14 cellular contexts compared by ENCODE assay signal in genomic region chr1:8477983-8478362, GRCh38.
DNase-seq lines count a peak whose midpoint lies in the region; ATAC-seq and TF ChIP-seq lines count a peak whose summit lies in the region.
"Had no signal": no experiment of that assay in that cellular context is flagged by ENCODE, and none has a peak within 500 bp of the region (broad histone marks: within the 10 kb centered on the region; RNA-seq: fewer than 3 reads in every experiment).

No MANE protein-coding gene starts in this region.

- H3K9ac ChIP-seq in GM23248 = peak overlapping the region; percentile 72

- no peaks in the 10 kb centered on the region for H4K20me1 ChIP-seq in GM23248 (ENCODE audit: insufficient read depth)

- H3K36me3 Mint-ChIP-seq in brain = peaks cover 24% of the 10 kb centered on the region
- H3K36me3 Mint-ChIP-seq in nephron (ENCODE audit: low read depth) = peaks cover 10% of the 10 kb centered on the region
- no peaks in the 10 kb centered on the region for H3K36me3 Mint-ChIP-seq in natural killer cell treated with Interleukin-12 subunit alpha and Interleukin-12 subunit beta and Interleukin-15 and Interleukin-18, amount 100 ng/mL, for 72 hours

- CTCF ChIA-PET in A673 (lab: Charles Lee) = no interaction called here

- H3K79me2 ChIP-seq in GM23248 (ENCODE audit: insufficient read depth) = peaks cover 34% of the 10 kb centered on the region

- H3K36me3 ChIP-seq in A673 (ENCODE audit: insufficient read depth, low read length, poor library complexity, severe bottlenecking) (no peaks in the 10 kb centered on the region), GM23248 (ENCODE audit: low read depth) (no peaks in the 10 kb centered on the region)
- H3K36me3 ChIP-seq: prostate gland had no signal

- POLR2A ChIA-PET in A673 (lab: Charles Lee; ENCODE audit: low non-redundant PET) = no interaction called here

- H3K4me3 ChIP-seq in A673 (ENCODE audit: low read depth, low read length, poor library complexity, severe bottlenecking) = no peak overlapping the region
- H3K4me3 ChIP-seq in GM23248 = peak overlapping the region; percentile 58
- no peak overlapping the region for H3K4me3 ChIP-seq in dorsolateral prefrontal cortex
- H3K4me3 ChIP-seq: prostate gland had no signal

- WGBS in GM23248 (ENCODE audit: low coverage in 1 of 2, low lambda C conversion rate in 2 of 2, missing lambda C conversion rate in 2 of 2), 2 experiments = 43 to 54% methylated on average over 2 of the region's 2 CpGs

- TF ChIP-seq CTCF in A673 (conservative IDR thresholded peaks at IDR 0.05; ENCODE audit: low read depth, low read length) (no peak), brain (conservative IDR thresholded peaks at IDR 0.05) (no peak), nephron (IDR thresholded peaks at IDR 0.05; ENCODE audit: unreplicated experiment in 3 of 3) (no peak), dorsolateral prefrontal cortex (IDR thresholded peaks at IDR 0.05 in 54 of 56, conservative IDR thresholded peaks at IDR 0.05 in 2 of 56; ENCODE audit: low read depth in 1 of 56, partially characterized antibody in 56 of 56) (no peak)

- H3K9me3 ChIP-seq in A673 (ENCODE audit: low read depth, low read length, poor library complexity, severe bottlenecking) (no peaks in the 10 kb centered on the region), GM23248 (ENCODE audit: low read depth) (no peaks in the 10 kb centered on the region)
- H3K9me3 ChIP-seq: prostate gland had no signal

- intact Hi-C loops in A673 (cut with micrococcal nuclease; ENCODE audit: unreplicated experiment) = no loop called here
- intact Hi-C loops in dorsolateral prefrontal cortex (cut with DNase I) = no loop called here

- H3K27ac Mint-ChIP-seq in brain (peak overlapping the region in 3 of 5 experiments; percentile 25 to 69 (median 33)), nephron (peak overlapping the region; percentile 70 to 91 (median 88))
- H3K27ac Mint-ChIP-seq in natural killer cell treated with Interleukin-12 subunit alpha and Interleukin-12 subunit beta and Interleukin-15 and Interleukin-18, amount 100 ng/mL, for 72 hours = peak overlapping the region in 1 of 2 donors; percentile 40

- peaks cover 49% of the 10 kb centered on the region for H3F3A ChIP-seq in GM23248 (ENCODE audit: insufficient read depth)

- no peak for ATAC-seq in natural killer cell treated with Interleukin-12 subunit alpha and Interleukin-12 subunit beta and Interleukin-15 and Interleukin-18, amount 100 ng/mL, for 72 hours
- ATAC-seq in activated CD4-positive, CD25-positive, alpha-beta regulatory T cell treated with anti-CD3 and anti-CD28 coated beads, Interleukin-2, amount 50 U/mL, for 24 hours = no peak
- ATAC-seq in GM19324 (IDR thresholded peaks at IDR 0.05; ENCODE audit: low FRiP score, unreplicated experiment) = no peak

- no peaks in the 10 kb centered on the region for H3K27me3 ChIP-seq in A673 (replicated peaks; ENCODE audit: insufficient read depth, low read depth, low read length, poor library complexity)
- H3K27me3 ChIP-seq in GM23248 (replicated peaks; ENCODE audit: insufficient read depth) = no peaks in the 10 kb centered on the region
- no peaks in the 10 kb centered on the region for H3K27me3 ChIP-seq in dorsolateral prefrontal cortex

- peaks cover 69% of the 10 kb centered on the region for H3K4me1 Mint-ChIP-seq in brain
- peaks cover 53% of the 10 kb centered on the region for H3K4me1 Mint-ChIP-seq in nephron
- peaks cover 16 to 29% of the 10 kb centered on the region in 2 donors for H3K4me1 Mint-ChIP-seq in natural killer cell treated with Interleukin-12 subunit alpha and Interleukin-12 subunit beta and Interleukin-15 and Interleukin-18, amount 100 ng/mL, for 72 hours (ENCODE audit: low read depth in 2 of 2)

- H3K4me2 ChIP-seq in GM23248 (ENCODE audit: unreplicated experiment) = peak overlapping the region; percentile 87

- BruUV-seq in A673 (replicated peaks; lab: Mats Ljungman, UMichigan) = no TSS peak

- in situ Hi-C loops in GM23248 (cut with MboI) = no loop called here

- H3K27me3 Mint-ChIP-seq in brain = no peaks in the 10 kb centered on the region
- no peaks in the 10 kb centered on the region for H3K27me3 Mint-ChIP-seq in nephron (ENCODE audit: low read depth)
- peaks cover 0 to 17% of the 10 kb centered on the region in 2 donors for H3K27me3 Mint-ChIP-seq in natural killer cell treated with Interleukin-12 subunit alpha and Interleukin-12 subunit beta and Interleukin-15 and Interleukin-18, amount 100 ng/mL, for 72 hours

- H3K4me3 Mint-ChIP-seq in brain = no peak overlapping the region
- no peak overlapping the region for H3K4me3 Mint-ChIP-seq in nephron
- no peak overlapping the region for H3K4me3 Mint-ChIP-seq in natural killer cell treated with Interleukin-12 subunit alpha and Interleukin-12 subunit beta and Interleukin-15 and Interleukin-18, amount 100 ng/mL, for 72 hours

- H3K4me1 ChIP-seq in A673 (ENCODE audit: insufficient read depth, low read length, poor library complexity, severe bottlenecking) (peaks cover 79% of the 10 kb centered on the region), GM23248 (ENCODE audit: insufficient read depth) (peaks cover 59% of the 10 kb centered on the region)
- H3K4me1 ChIP-seq: prostate gland had no signal

- H3K9me3 Mint-ChIP-seq in brain (no peaks in the 10 kb centered on the region), nephron (no peaks in the 10 kb centered on the region)
- H3K9me3 Mint-ChIP-seq in natural killer cell treated with Interleukin-12 subunit alpha and Interleukin-12 subunit beta and Interleukin-15 and Interleukin-18, amount 100 ng/mL, for 72 hours = no peaks in the 10 kb centered on the region

- peak overlapping the region; percentile 53 for H3K27ac ChIP-seq in A673 (ENCODE audit: low read depth, low read length, poor library complexity, severe bottlenecking)
- peak overlapping the region; percentile 91 for H3K27ac ChIP-seq in GM23248
- H3K27ac ChIP-seq in dorsolateral prefrontal cortex = peak overlapping the region in 12 of 59 donors; percentile 5 to 64 (median 23)
- H3K27ac ChIP-seq: C4-2B had no signal

- 0 out of 2 replicates have a peak overlapping the region, but pooled peaks have one; percentile 18 for H2AFZ ChIP-seq in GM23248

- no peaks in the 10 kb centered on the region for H3K9me2 ChIP-seq in GM23248 (ENCODE audit: insufficient read depth)

- DNase-seq in A673 (ENCODE audit: low spot score) = no peak
- peak; percentile 55 for DNase-seq in GM23248
- DNase-seq in natural killer cell treated with Interleukin-12 subunit alpha and Interleukin-12 subunit beta and Interleukin-15 and Interleukin-18, amount 100 ng/mL, for 72 hours (ENCODE audit: low spot score) = no peak
- DNase-seq in dorsolateral prefrontal cortex = no peak
- DNase-seq: NCI-H187; NCI-H526 treated with DMSO at 0.1 percent for 48 hours; Right ventricle myocardium superior; stimulated activated CD4-positive, alpha-beta T cell treated with anti-CD3 and anti-CD28 coated beads, Interleukin-4, amount 100 ng/mL, for 24 hours had no signal
